27 cellular contexts compared by ENCODE assay signal in genomic region chr17:62854026-62854425, GRCh38. TPM values are rescaled to one million over a fixed set of nuclear protein-coding genes. Genes with fewer than 3 reads are reported as not detected.
"Had no signal": no experiment of that assay in that cellular context is flagged by ENCODE, and none has a peak within 500 bp of the region (broad histone marks: within the 10 kb centered on the region; RNA-seq: fewer than 3 reads in every experiment).

No MANE protein-coding gene starts in this region.

- H2AFZ ChIP-seq: neural progenitor cell had no signal

- DNase-seq: activated CD4-positive, alpha-beta memory T cell treated with anti-CD3 and anti-CD28 coated beads, Interleukin-2, amount 10 ng/mL, durations not matched to agents 7 days and 5 days; activated CD4-positive, alpha-beta T cell treated with anti-CD3 and anti-CD28 coated beads, Interleukin-2, amount 10 ng/mL, durations not matched to agents 24 days and 14 days; activated CD4-positive, CD25-positive, alpha-beta regulatory T cell treated with anti-CD3 and anti-CD28 coated beads, Interleukin-2, amount 50 U/mL, for 72 hours; activated CD8-positive, alpha-beta memory T cell treated with anti-CD3 and anti-CD28 coated beads, Interleukin-2, amount 50 U/mL, for 48 hours; activated naive CD8-positive, alpha-beta T cell treated with anti-CD3 and anti-CD28 coated beads, Interleukin-2, amount 50 U/mL, for 24 hours; activated T-cell treated with anti-CD3 and anti-CD28 coated beads, Interleukin-2, amount 50 U/mL, for 24 hours; amygdala; central memory CD4-positive, alpha-beta T cell; endodermal cell; hippocampal formation; left cardiac atrium; naive thymus-derived CD8-positive, alpha-beta T cell; occipital lobe; stimulated activated CD4-positive, alpha-beta T cell treated with anti-CD3 and anti-CD28 coated beads, Interleukin-2, amount 100 ng/mL, for 24 hours; stimulated activated naive B cell treated with anti-CD40 and anti-IgM and Interleukin-4, amounts not matched to agents 10 μg/mL and 1 μg/mL and 100 μg/mL, for 72 hours; T-helper 2 cell; tibial artery had no signal

- H3K36me3 ChIP-seq: breast epithelium, esophagus muscularis mucosa, gastroesophageal sphincter, neural progenitor cell, right atrium auricular region, suprapubic skin, tibial artery had no signal

- ATAC-seq: activated naive CD8-positive, alpha-beta T cell treated with anti-CD3 and anti-CD28 coated beads, Interleukin-2, amount 50 U/mL, for 24 hours; gastroesophageal sphincter; left cardiac atrium; naive thymus-derived CD8-positive, alpha-beta T cell; stimulated activated naive B cell treated with anti-CD40 and anti-IgM and Interleukin-4, amounts not matched to agents 10 μg/mL and 1 μg/mL and 100 μg/mL, for 72 hours had no signal

- H3K4me1 ChIP-seq: breast epithelium, esophagus muscularis mucosa, gastroesophageal sphincter, neural progenitor cell, right atrium auricular region had no signal

- H3K27ac ChIP-seq: breast epithelium, esophagus muscularis mucosa, gastroesophageal sphincter, neural progenitor cell, right atrium auricular region, suprapubic skin, tibial artery had no signal

- H3K27me3 ChIP-seq: breast epithelium, esophagus muscularis mucosa, gastroesophageal sphincter, neural progenitor cell, right atrium auricular region, suprapubic skin, tibial artery had no signal

- H3K4me3 ChIP-seq: breast epithelium, esophagus muscularis mucosa, gastroesophageal sphincter, neural progenitor cell, right atrium auricular region, smooth muscle cell, suprapubic skin, tibial artery had no signal

- H3K9me3 ChIP-seq: breast epithelium, esophagus muscularis mucosa, gastroesophageal sphincter, right atrium auricular region, suprapubic skin, tibial artery had no signal

- H3K4me2 ChIP-seq: neural progenitor cell, smooth muscle cell had no signal

- H3K9ac ChIP-seq: neural progenitor cell had no signal

RNA-seq across cellular contexts. Expression of gene MARCHF10, which starts 45.9 kb away (rescaled TPM):
- total RNA-seq: activated CD4-positive, alpha-beta memory T cell treated with anti-CD3 and anti-CD28 coated beads, Interleukin-2, amount 10 ng/mL, durations not matched to agents 7 days and 5 days; activated CD4-positive, alpha-beta T cell treated with anti-CD3 and anti-CD28 coated beads, Interleukin-2, amount 10 ng/mL, durations not matched to agents 24 days and 14 days; left cardiac atrium; liver; pulmonary artery endothelial cell; right atrium auricular region; smooth muscle cell; suprapubic skin had no signal
- polyA plus RNA-seq: keratinocyte, liver, smooth muscle cell had no signal
